ENCODE assay signal across 14 cellular contexts in genomic region chr9:93193373-93193725, GRCh38. TPM values are rescaled to one million over a fixed set of nuclear protein-coding genes. Genes with fewer than 3 reads are reported as not detected.
DNase-seq lines count a peak whose midpoint lies in the region; ATAC-seq and TF ChIP-seq lines count a peak whose summit lies in the region.
"Had no signal": no experiment of that assay in that cellular context is flagged by ENCODE, and none has a peak within 500 bp of the region (broad histone marks: within the 10 kb centered on the region; RNA-seq: fewer than 3 reads in every experiment).

No MANE protein-coding gene starts in this region.

- peaks cover 2% of the 10 kb centered on the region for H3K27me3 ChIP-seq in RWPE2 (ENCODE audit: insufficient read depth, poor library complexity, severe bottlenecking)
- no peaks in the 10 kb centered on the region for H3K27me3 ChIP-seq in lower lobe of right lung (ENCODE audit: low read depth)
- H3K27me3 ChIP-seq in effector memory CD4-positive, alpha-beta T cell (replicated peaks; ENCODE audit: control insufficient read depth, insufficient read depth, low read length, poor library complexity, severe bottlenecking) = no peaks in the 10 kb centered on the region

- no peaks in the 10 kb centered on the region for H3K4me1 Mint-ChIP-seq in stimulated activated memory B cell treated with anti-CD40 and anti-IgM and Interleukin-4, amounts not matched to agents 10 μg/mL and 1 μg/mL and 100 μg/mL, for 72 hours

- H3K36me3 ChIP-seq in RWPE2 (ENCODE audit: low read depth) (no peaks in the 10 kb centered on the region), lower lobe of right lung (no peaks in the 10 kb centered on the region)
- no peaks in the 10 kb centered on the region for H3K36me3 ChIP-seq in effector memory CD4-positive, alpha-beta T cell (ENCODE audit: control insufficient read depth, insufficient read depth, low read length)

- intact Hi-C loops in lower lobe of right lung (cut with DNase I) = no loop called here

- DNase-seq in D341Med (ENCODE audit: low spot score) = peak; percentile 73
- peak; percentile 64 to 79 (median 65) for DNase-seq in NCI-H1417 (lab: John Stamatoyannopoulos, UW)
- DNase-seq in RWPE2 (ENCODE audit: low spot score) = no peak
- peak; percentile 44 for DNase-seq in lower lobe of right lung
- DNase-seq in effector memory CD4-positive, alpha-beta T cell = no peak
- no peak for DNase-seq in coronary artery (ENCODE audit: low spot score)
- DNase-seq in SIG-M5 (lab: John Stamatoyannopoulos, UW) = no peak
- DNase-seq: EL, NCI-H1694, RPMI8226 had no signal

- H3K4me3 ChIP-seq in RWPE2 (ENCODE audit: severe bottlenecking) = no peak overlapping the region
- no peak overlapping the region for H3K4me3 ChIP-seq in lower lobe of right lung
- H3K4me3 ChIP-seq in effector memory CD4-positive, alpha-beta T cell (ENCODE audit: insufficient read depth, low read depth, low read length, poor library complexity, severe bottlenecking) = no peak overlapping the region
- no peak overlapping the region for H3K4me3 ChIP-seq in coronary artery
- H3K4me3 ChIP-seq: HAP-1 had no signal

- peaks cover 20% of the 10 kb centered on the region for H3K27me3 Mint-ChIP-seq in stimulated activated memory B cell treated with anti-CD40 and anti-IgM and Interleukin-4, amounts not matched to agents 10 μg/mL and 1 μg/mL and 100 μg/mL, for 72 hours

- TF ChIP-seq CTCF in RWPE2 (IDR thresholded peaks at IDR 0.05; ENCODE audit: poor library complexity, severe bottlenecking) (peak; percentile 15), lower lobe of right lung (IDR thresholded peaks at IDR 0.05) (no peak), coronary artery (IDR thresholded peaks at IDR 0.05) (no peak)

- H3K4me3 Mint-ChIP-seq in stimulated activated memory B cell treated with anti-CD40 and anti-IgM and Interleukin-4, amounts not matched to agents 10 μg/mL and 1 μg/mL and 100 μg/mL, for 72 hours = no peak overlapping the region
- H3K4me3 Mint-ChIP-seq: dendritic cell treated with granulocyte-macrophage colony-stimulating factor and Interleukin-4, amounts not matched to agents 40 ng/mL and 50 ng/mL, for 4 days; neural crest cell had no signal

- ATAC-seq in RWPE2 (ENCODE audit: low read depth) (peak; percentile 52; the same call in 2 of the 3 replicates), lower lobe of right lung (no peak)
- no peak for ATAC-seq in stimulated activated memory B cell treated with anti-CD40 and anti-IgM and Interleukin-4, amounts not matched to agents 10 μg/mL and 1 μg/mL and 100 μg/mL, for 72 hours

- H3K27ac Mint-ChIP-seq in stimulated activated memory B cell treated with anti-CD40 and anti-IgM and Interleukin-4, amounts not matched to agents 10 μg/mL and 1 μg/mL and 100 μg/mL, for 72 hours = no peak overlapping the region
- H3K27ac Mint-ChIP-seq: dendritic cell treated with granulocyte-macrophage colony-stimulating factor and Interleukin-4, amounts not matched to agents 40 ng/mL and 50 ng/mL, for 4 days had no signal

- H3K36me3 Mint-ChIP-seq in stimulated activated memory B cell treated with anti-CD40 and anti-IgM and Interleukin-4, amounts not matched to agents 10 μg/mL and 1 μg/mL and 100 μg/mL, for 72 hours = no peaks in the 10 kb centered on the region

- no peak overlapping the region for H3K27ac ChIP-seq in RWPE2 (ENCODE audit: poor library complexity, severe bottlenecking)
- no peak overlapping the region for H3K27ac ChIP-seq in lower lobe of right lung
- H3K27ac ChIP-seq in effector memory CD4-positive, alpha-beta T cell (ENCODE audit: insufficient read depth, low read length, poor library complexity, severe bottlenecking) = no peak overlapping the region
- no peak overlapping the region for H3K27ac ChIP-seq in coronary artery

- H3K9me3 ChIP-seq in RWPE2 (ENCODE audit: severe bottlenecking) (no peaks in the 10 kb centered on the region), lower lobe of right lung (no peaks in the 10 kb centered on the region)
- H3K9me3 ChIP-seq in effector memory CD4-positive, alpha-beta T cell (ENCODE audit: control insufficient read depth, low read length) = no peaks in the 10 kb centered on the region
- H3K9me3 ChIP-seq: HAP-1 had no signal

- H3K4me1 ChIP-seq in RWPE2 (ENCODE audit: insufficient read depth, poor library complexity, severe bottlenecking) = no peaks in the 10 kb centered on the region
- no peaks in the 10 kb centered on the region for H3K4me1 ChIP-seq in lower lobe of right lung
- no peaks in the 10 kb centered on the region for H3K4me1 ChIP-seq in effector memory CD4-positive, alpha-beta T cell (ENCODE audit: control insufficient read depth, insufficient read depth, low read length, poor library complexity, severe bottlenecking)

- H3K9me3 Mint-ChIP-seq in stimulated activated memory B cell treated with anti-CD40 and anti-IgM and Interleukin-4, amounts not matched to agents 10 μg/mL and 1 μg/mL and 100 μg/mL, for 72 hours = peaks cover 2% of the 10 kb centered on the region
- H3K9me3 Mint-ChIP-seq: dendritic cell treated with granulocyte-macrophage colony-stimulating factor and Interleukin-4, amounts not matched to agents 40 ng/mL and 50 ng/mL, for 4 days; neural crest cell had no signal

RNA-seq across cellular contexts. Expression of gene WNK2, which starts 9.4 kb away (rescaled TPM):
- total RNA-seq in lower lobe of right lung = 7.7 TPM

RNA-seq across cellular contexts. Expression of gene NINJ1, which starts 59.3 kb away (rescaled TPM):
- total RNA-seq in lower lobe of right lung = 46.6 TPM

Comparison
In these comparisons a context has a peak if more than half of its experiments do, and no peak if none do; other contexts are left out.
1. DNase-seq: peak in D341Med (single experiment), NCI-H1417 (3 of 3) and lower lobe of right lung (single experiment); none in RWPE2 (single experiment), effector memory CD4-positive, alpha-beta T cell (0 of 3), coronary artery (single experiment) and SIG-M5 (single experiment).